In the genomic region with DNA sequence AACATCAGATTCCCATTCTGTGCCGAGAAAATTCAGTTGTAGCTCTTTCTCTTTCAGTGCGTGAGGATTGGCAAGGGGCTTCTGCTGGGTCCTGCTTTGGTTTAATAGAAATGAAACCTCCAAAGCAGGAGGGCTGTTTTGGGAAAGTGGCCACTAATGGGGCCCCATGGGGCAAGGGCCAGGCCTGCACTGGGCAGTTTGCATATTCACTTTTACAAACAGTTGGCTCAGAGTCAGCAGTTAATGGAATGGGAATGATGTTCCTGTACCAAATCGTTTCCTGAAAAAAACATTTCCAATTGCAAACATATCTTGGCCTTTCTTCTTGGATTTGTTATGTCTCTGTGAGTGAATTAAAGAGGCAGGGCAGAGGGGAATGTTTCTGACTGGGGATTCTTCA, we compare ENCODE assay signal across 19 cellular contexts.
DNase-seq lines count a peak whose midpoint lies in the region; ATAC-seq and TF ChIP-seq lines count a peak whose summit lies in the region.
"Had no signal": no experiment of that assay in that cellular context is flagged by ENCODE, and none has a peak within 500 bp of the region (broad histone marks: within the 10 kb centered on the region; RNA-seq: fewer than 3 reads in every experiment).

No MANE protein-coding gene starts in this region.

- 3 to 14% (median 7%) methylated on average over 3 of the region's 3 CpGs for WGBS in ovary, 3 donors

- H3K4me1 ChIP-seq in ovary (ENCODE audit: insufficient read depth): peaks cover 21% of the 10 kb centered on the region
- H3K4me1 ChIP-seq: A549 had no signal

- peak; percentile 69 for ATAC-seq in Right ventricle myocardium inferior
- ATAC-seq: A549, esophagus mucosa had no signal

- H3K36me3 ChIP-seq in ovary: no peaks in the 10 kb centered on the region
- H3K36me3 ChIP-seq: neutrophil had no signal

- no peak for TF ChIP-seq POLR2A in ovary (IDR thresholded peaks at IDR 0.05)

- DNase-seq in Right ventricle myocardium inferior (ENCODE audit: missing footprints): no peak
- no peak for DNase-seq in cardiac septum (ENCODE audit: low spot score)
- DNase-seq in fibroblast of the aortic adventitia (ENCODE audit: low read depth): peak; percentile 72
- DNase-seq in ovary: peak in 4 of 5 donors; percentile 26 to 62 (median 44)
- DNase-seq in substantia nigra (lab: John Stamatoyannopoulos, UW): no peak
- no peak for DNase-seq in OCI-M2 (lab: John Stamatoyannopoulos, UW; ENCODE audit: unreplicated experiment)
- no peak for DNase-seq in GM19240 (ENCODE audit: insufficient read length, low spot score)
- no peak for DNase-seq in NCI-H748 treated with DMSO at 0.1 percent for 48 hours (lab: John Stamatoyannopoulos, UW)
- DNase-seq: activated CD4-positive, alpha-beta T cell treated with anti-CD3 and anti-CD28 coated beads, Interleukin-2, amount 10 ng/mL, durations not matched to agents 7 days and 5 days; activated naive CD8-positive, alpha-beta T cell treated with anti-CD3 and anti-CD28 coated beads, Interleukin-2, amount 10 ng/mL, durations not matched to agents 7 days and 5 days; activated T-cell treated with anti-CD3 and anti-CD28 coated beads, Interleukin-2, amount 50 U/mL, for 24 hours; COR-L47; mammary epithelial cell; MM.1S; NCI-H2081; SHP77 had no signal

- H3K9me3 ChIP-seq in ovary: no peaks in the 10 kb centered on the region
- H3K9me3 ChIP-seq: neutrophil had no signal

- H3K27ac ChIP-seq in ovary: peak overlapping the region in 1 of 2 donors; percentile 7
- no peak overlapping the region for H3K27ac ChIP-seq in substantia nigra (ENCODE audit: low read depth, low read length, poor library complexity, severe bottlenecking)
- H3K27ac ChIP-seq: A549, neutrophil had no signal

- no peak for TF ChIP-seq CTCF in fibroblast of the aortic adventitia (IDR thresholded peaks at IDR 0.05; ENCODE audit: insufficient read depth, low read length)
- no peak for TF ChIP-seq CTCF in ovary (IDR thresholded peaks at IDR 0.05)

- TF ChIP-seq EP300 in ovary (IDR thresholded peaks at IDR 0.05): no peak

- peak overlapping the region; percentile 31 for H3K4me3 ChIP-seq in fibroblast of the aortic adventitia (ENCODE audit: low read depth, low read length)
- no peak overlapping the region for H3K4me3 ChIP-seq in ovary
- H3K4me3 ChIP-seq: A549 had no signal

- intact Hi-C loops in Right ventricle myocardium inferior (cut with DNase I) (no loop called here), cardiac septum (cut with DNase I) (no loop called here), ovary (cut with DNase I) (no loop called here)

- H3K27me3 ChIP-seq in ovary: no peaks in the 10 kb centered on the region
- H3K27me3 ChIP-seq: neutrophil had no signal

Comparison
In these comparisons a context has a peak if more than half of its experiments do, and no peak if none do; other contexts are left out.
1. DNase-seq: peak in fibroblast of the aortic adventitia (single experiment) and ovary (4 of 5); none in Right ventricle myocardium inferior (single experiment), cardiac septum (single experiment), substantia nigra (0 of 49), OCI-M2 (single experiment), GM19240 (single experiment) and NCI-H748 treated with DMSO at 0.1 percent for 48 hours (single experiment).